Comparison of ENCODE assay signal across 1 cellular context in the genomic region with DNA sequence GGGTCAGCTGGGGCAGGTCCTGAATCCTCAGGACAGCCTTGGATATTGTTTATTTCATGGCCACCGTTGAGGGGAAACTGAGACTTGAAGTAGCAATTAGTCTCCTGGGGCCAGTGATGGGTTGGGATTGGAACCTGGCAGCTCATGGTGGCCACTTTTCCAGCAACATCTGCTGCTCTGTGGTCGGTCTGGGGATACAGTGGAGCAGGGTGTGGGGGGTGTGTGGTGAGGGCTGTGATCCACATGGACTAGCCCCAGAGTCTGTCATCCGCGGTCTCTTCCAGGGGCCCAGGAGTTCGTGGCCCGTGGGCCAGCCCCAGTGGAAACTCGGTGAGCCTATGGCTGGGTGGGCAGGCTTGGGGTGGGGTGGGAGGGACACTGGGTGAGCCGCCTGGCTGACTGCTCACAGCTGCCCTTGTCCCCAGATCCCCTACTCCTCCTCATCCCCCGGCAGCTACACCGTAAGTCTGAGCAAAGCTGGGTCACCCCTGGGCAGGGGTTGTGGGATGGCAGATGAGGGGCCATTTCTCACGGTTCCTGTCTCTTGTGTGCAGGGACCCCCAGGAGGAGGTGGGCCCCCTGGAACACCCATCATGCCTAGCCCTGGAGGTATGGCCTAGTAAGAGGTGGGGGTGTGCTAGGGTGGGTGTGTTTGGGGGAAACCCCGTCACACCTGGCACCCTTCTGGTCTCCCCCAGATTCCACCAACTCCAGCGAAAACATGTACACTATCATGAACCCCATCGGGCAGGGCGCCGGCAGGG.
TF ChIP-seq lines count a peak whose summit lies in the region.

No MANE protein-coding gene starts in this region.

TF ChIP-seq in HCT116, 20 proteins besides CTCF, POLR2A, EP300 and RAD21 (continued from another document):
- TF ChIP-seq, protein P1, sequence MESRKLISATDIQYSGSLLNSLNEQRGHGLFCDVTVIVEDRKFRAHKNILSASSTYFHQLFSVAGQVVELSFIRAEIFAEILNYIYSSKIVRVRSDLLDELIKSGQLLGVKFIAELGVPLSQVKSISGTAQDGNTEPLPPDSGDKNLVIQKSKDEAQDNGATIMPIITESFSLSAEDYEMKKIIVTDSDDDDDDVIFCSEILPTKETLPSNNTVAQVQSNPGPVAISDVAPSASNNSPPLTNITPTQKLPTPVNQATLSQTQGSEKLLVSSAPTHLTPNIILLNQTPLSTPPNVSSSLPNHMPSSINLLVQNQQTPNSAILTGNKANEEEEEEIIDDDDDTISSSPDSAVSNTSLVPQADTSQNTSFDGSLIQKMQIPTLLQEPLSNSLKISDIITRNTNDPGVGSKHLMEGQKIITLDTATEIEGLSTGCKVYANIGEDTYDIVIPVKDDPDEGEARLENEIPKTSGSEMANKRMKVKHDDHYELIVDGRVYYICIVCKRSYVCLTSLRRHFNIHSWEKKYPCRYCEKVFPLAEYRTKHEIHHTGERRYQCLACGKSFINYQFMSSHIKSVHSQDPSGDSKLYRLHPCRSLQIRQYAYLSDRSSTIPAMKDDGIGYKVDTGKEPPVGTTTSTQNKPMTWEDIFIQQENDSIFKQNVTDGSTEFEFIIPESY (IDR thresholded peaks at IDR 0.05; ENCODE audit: extremely low read depth, insufficient replicate concordance, low read length): no peak
- no peak for TF ChIP-seq SIN3A (IDR thresholded peaks at IDR 0.05; ENCODE audit: low read depth)
- TF ChIP-seq YY1 (IDR thresholded peaks at IDR 0.05; ENCODE audit: extremely low read depth, insufficient replicate concordance, low read depth, low read length): no peak
- TF ChIP-seq ELF1 (IDR thresholded peaks at IDR 0.05; ENCODE audit: borderline replicate concordance, low read depth): no peak
TF ChIP-seq in HCT116: peak in this region for 0.
